Comparison of ENCODE assay signal across 7 cellular contexts in the genomic region with DNA sequence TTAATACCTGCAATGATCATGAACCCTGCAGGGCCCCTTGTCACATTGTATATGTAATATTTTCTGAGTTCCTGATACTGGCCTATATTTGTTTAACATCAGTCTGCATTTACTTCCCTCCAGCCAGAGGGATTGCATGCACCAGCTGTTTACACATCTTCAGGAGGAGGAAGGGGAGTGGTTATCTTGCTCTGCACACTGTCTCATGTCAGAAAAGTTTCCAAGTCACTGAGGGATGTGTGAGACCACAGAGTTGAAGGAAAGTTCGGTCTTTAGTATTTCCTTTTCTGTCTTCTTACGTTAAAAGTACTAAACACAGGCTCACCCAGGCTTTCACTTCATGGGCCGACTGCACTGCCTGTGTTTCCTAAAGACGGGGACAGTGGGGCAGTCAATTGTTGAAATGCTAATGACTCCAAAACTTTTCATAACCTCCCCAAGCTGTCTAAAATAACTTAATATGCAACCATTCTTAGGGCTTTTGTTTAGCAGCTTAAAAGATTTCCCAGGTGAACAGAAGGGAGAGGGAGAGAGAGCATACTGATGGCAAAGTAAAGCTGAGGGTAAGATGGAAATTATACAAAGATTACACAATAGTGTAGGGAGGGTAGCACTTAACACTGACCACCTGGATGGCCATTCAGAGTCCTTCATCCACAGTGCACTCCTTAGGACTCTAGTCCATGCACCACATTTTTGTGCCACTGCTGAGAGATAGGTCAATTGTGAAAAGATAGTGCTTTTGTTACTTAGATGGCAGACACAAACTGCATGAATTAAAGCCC.
DNase-seq lines count a peak whose midpoint lies in the region; ATAC-seq, FAIRE-seq and TF ChIP-seq lines count a peak whose summit lies in the region.

No MANE protein-coding gene starts in this region.

- peaks cover 8% of the 10 kb centered on the region for H3K27me3 Mint-ChIP-seq in stimulated activated naive CD8-positive, alpha-beta T cell treated with anti-CD3 and anti-CD28 coated beads, Interleukin-15, amount 100 ng/mL, for 72 hours
- H3K27me3 Mint-ChIP-seq in activated T-cell treated with anti-CD3 and anti-CD28 coated beads, Interleukin-2, amount 50 U/mL, for 4 hours (ENCODE audit: low read depth) = peaks cover 6% of the 10 kb centered on the region

- peak overlapping the region; percentile 6 to 9 for H3K27ac Mint-ChIP-seq in stimulated activated naive CD8-positive, alpha-beta T cell treated with anti-CD3 and anti-CD28 coated beads, Interleukin-15, amount 100 ng/mL, for 72 hours

- H3K4me3 Mint-ChIP-seq in stimulated activated naive CD8-positive, alpha-beta T cell treated with anti-CD3 and anti-CD28 coated beads, Interleukin-15, amount 100 ng/mL, for 72 hours = no peak overlapping the region
- no peak overlapping the region for H3K4me3 Mint-ChIP-seq in activated T-cell treated with anti-CD3 and anti-CD28 coated beads, Interleukin-2, amount 50 U/mL, for 4 hours

- peaks cover 6% of the 10 kb centered on the region for H3K4me1 Mint-ChIP-seq in stimulated activated naive CD8-positive, alpha-beta T cell treated with anti-CD3 and anti-CD28 coated beads, Interleukin-15, amount 100 ng/mL, for 72 hours
- peaks cover 2% of the 10 kb centered on the region for H3K4me1 Mint-ChIP-seq in activated T-cell treated with anti-CD3 and anti-CD28 coated beads, Interleukin-2, amount 50 U/mL, for 4 hours (ENCODE audit: low read depth)

- peak; percentile 79 for ATAC-seq in GM21381 (IDR thresholded peaks at IDR 0.05; ENCODE audit: unreplicated experiment)
- ATAC-seq in stimulated activated naive CD8-positive, alpha-beta T cell treated with anti-CD3 and anti-CD28 coated beads, Interleukin-15, amount 100 ng/mL, for 72 hours = no peak
- no peak for ATAC-seq in activated T-cell treated with anti-CD3 and anti-CD28 coated beads, Interleukin-2, amount 50 U/mL, for 4 hours

- H3K36me3 Mint-ChIP-seq in activated T-cell treated with anti-CD3 and anti-CD28 coated beads, Interleukin-2, amount 50 U/mL, for 4 hours (ENCODE audit: insufficient read depth) = no peaks in the 10 kb centered on the region

- no peak overlapping the region for H3K4me3 ChIP-seq in fibroblast of pulmonary artery (replicated peaks; ENCODE audit: low read depth, low read length)

- POLR2A ChIA-PET in GM10248 (lab: Yijun Ruan, JAX) = no interaction called here

- H3K9me3 Mint-ChIP-seq in stimulated activated naive CD8-positive, alpha-beta T cell treated with anti-CD3 and anti-CD28 coated beads, Interleukin-15, amount 100 ng/mL, for 72 hours = no peaks in the 10 kb centered on the region
- H3K9me3 Mint-ChIP-seq in activated T-cell treated with anti-CD3 and anti-CD28 coated beads, Interleukin-2, amount 50 U/mL, for 4 hours = no peaks in the 10 kb centered on the region

- no peak for FAIRE-seq in RCC 7860 (lab: Jason Lieb, UNC)

- DNase-seq in NCI-H510A (lab: John Stamatoyannopoulos, UW) (peak; percentile 13), fibroblast of pulmonary artery (ENCODE audit: low read depth) (peak; percentile 74), RCC 7860 (ENCODE audit: low spot score) (no peak), GM10248 (ENCODE audit: extremely low spot score) (no peak)
- no peak for DNase-seq in stimulated activated naive CD8-positive, alpha-beta T cell treated with anti-CD3 and anti-CD28 coated beads, Interleukin-15, amount 100 ng/mL, for 72 hours
- DNase-seq in activated T-cell treated with anti-CD3 and anti-CD28 coated beads, Interleukin-2, amount 50 U/mL, for 4 hours = no peak

- TF ChIP-seq CTCF in fibroblast of pulmonary artery (IDR thresholded peaks at IDR 0.05; ENCODE audit: low read length, missing control alignments) (no peak), GM10248 (IDR thresholded peaks at IDR 0.05; ENCODE audit: control extremely low read depth, extremely low read depth, low read depth, missing control alignments) (no peak)

- CTCF ChIA-PET in GM10248 (lab: Yijun Ruan, JAX) = interaction anchor here (1.5 kb wide), 1 partner anchor 12 kb away, joined by 3 read pairs; no protein-coding TSS in a partner anchor

Comparison
In these comparisons a context has a peak if more than half of its experiments do, and no peak if none do; other contexts are left out.
1. DNase-seq: peak in NCI-H510A (single experiment) and fibroblast of pulmonary artery (single experiment); none in stimulated activated naive CD8-positive, alpha-beta T cell treated with anti-CD3 and anti-CD28 coated beads, Interleukin-15, amount 100 ng/mL, for 72 hours (0 of 2), RCC 7860 (single experiment), GM10248 (single experiment) and activated T-cell treated with anti-CD3 and anti-CD28 coated beads, Interleukin-2, amount 50 U/mL, for 4 hours (single experiment).